Comparison of ENCODE assay signal across 21 cellular contexts in genomic region chr3:118267588-118267987, GRCh38.
"Had no signal": no experiment of that assay in that cellular context is flagged by ENCODE, and none has a peak within 500 bp of the region (broad histone marks: within the 10 kb centered on the region; RNA-seq: fewer than 3 reads in every experiment).

No MANE protein-coding gene starts in this region.

- H3K9ac ChIP-seq: neural progenitor cell had no signal

- H3K27me3 ChIP-seq: colonic mucosa, esophagus muscularis mucosa, hepatocyte, neural progenitor cell, ovary, right atrium auricular region, stomach had no signal

- H3K27ac ChIP-seq: colonic mucosa, esophagus muscularis mucosa, hepatocyte, left ventricle myocardium inferior, lower lobe of right lung, neural progenitor cell, ovary, right atrium auricular region, stomach, thoracic aorta had no signal

- H2AFZ ChIP-seq: hepatocyte, neural progenitor cell had no signal

- ATAC-seq: left cardiac atrium, lower lobe of right lung, mucosa of descending colon, natural killer cell had no signal

- H3K36me3 ChIP-seq: colonic mucosa, esophagus muscularis mucosa, left ventricle myocardium inferior, lower lobe of right lung, neural progenitor cell, ovary, right atrium auricular region, stomach, thoracic aorta had no signal

- H3K79me2 ChIP-seq: hepatocyte had no signal

- FAIRE-seq: small intestine had no signal

- DNase-seq: colonic mucosa; dermis blood vessel endothelial cell; kidney; left cardiac atrium; left ventricle myocardium inferior; lower lobe of right lung; mucosa of descending colon; natural killer cell; nucleus accumbens; ovary; small intestine; stimulated activated CD4-positive, alpha-beta T cell treated with anti-CD3 and anti-CD28 coated beads, Interleukin-12 subunit alpha, Interleukin-12 subunit beta, amount 100 ng/mL, for 4 hours; stimulated activated naive CD4-positive, alpha-beta T cell; stomach; substantia nigra; trophoblast cell had no signal

- H3K4me3 ChIP-seq: colonic mucosa, esophagus muscularis mucosa, hepatocyte, left ventricle myocardium inferior, lower lobe of right lung, mucosa of descending colon, neural progenitor cell, ovary, right atrium auricular region, stomach, thoracic aorta had no signal

- H3K9me3 ChIP-seq: esophagus muscularis mucosa, lower lobe of right lung, ovary, thoracic aorta had no signal

- H3K4me1 ChIP-seq: colonic mucosa, esophagus muscularis mucosa, left ventricle myocardium inferior, lower lobe of right lung, neural progenitor cell, right atrium auricular region, stomach had no signal

- H3K4me2 ChIP-seq: hepatocyte, neural progenitor cell had no signal
